In genomic region chr11:67310246-67311050, GRCh38 we compare ENCODE assay signal across 19 cellular contexts. TPM values are rescaled to one million over a fixed set of nuclear protein-coding genes. Genes with fewer than 3 reads are reported as not detected.
A peak's percentile ranks its signal among the peaks of the same experiment; 100 is the strongest.
DNase-seq lines count a peak whose midpoint lies in the region; FAIRE-seq and TF ChIP-seq lines count a peak whose summit lies in the region.
"Had no signal": no experiment of that assay in that cellular context is flagged by ENCODE, and none has a peak within 500 bp of the region (broad histone marks: within the 10 kb centered on the region; RNA-seq: fewer than 3 reads in every experiment).

No MANE protein-coding gene starts in this region.

- H3K9me3 ChIP-seq in BLaER1 (no peaks in the 10 kb centered on the region), endodermal cell (ENCODE audit: control insufficient read depth, low read length) (no peaks in the 10 kb centered on the region), small intestine (ENCODE audit: control insufficient read depth, low read depth) (no peaks in the 10 kb centered on the region)

- DNase-seq in HPDE6-E6E7 (ENCODE audit: extremely low spot score), result peak; percentile 79
- DNase-seq in endodermal cell, result peak; percentile 42
- peak; percentile 74 for DNase-seq in posterior vena cava (ENCODE audit: low spot score)
- DNase-seq in A172 (ENCODE audit: low spot score), result no peak
- DNase-seq in small intestine, result no peak
- DNase-seq in AG08396 (ENCODE audit: low spot score), result no peak
- no peak for DNase-seq in DMS79 treated with DMSO at 0.1 percent for 48 hours (lab: John Stamatoyannopoulos, UW)
- DNase-seq: activated CD8-positive, alpha-beta T cell treated with anti-CD3 and anti-CD28 coated beads for 36 hours; activated T-cell treated with anti-CD3 and anti-CD28 coated beads, Interleukin-2, amount 50 U/mL, for 24 hours; cortex of kidney; NCI-H524 treated with DMSO at 0.1 percent for 48 hours; Right ventricle myocardium superior; stimulated activated CD4-positive, alpha-beta T cell treated with anti-CD3 and anti-CD28 coated beads, Interleukin-4, amount 100 ng/mL, for 4 hours; SW 1271 had no signal

- H3K36me3 ChIP-seq in BLaER1 (peaks cover 62% of the 10 kb centered on the region), endodermal cell (ENCODE audit: control insufficient read depth, insufficient read depth, low read length) (peaks cover 4% of the 10 kb centered on the region), small intestine (ENCODE audit: control insufficient read depth in 2 of 2, insufficient read depth in 2 of 2, low read length in 2 of 2) (peaks cover 5 to 11% of the 10 kb centered on the region in 2 donors)

- 0 out of 2 replicates have a peak overlapping the region, but pooled peaks have one; percentile 22 for H3K27ac ChIP-seq in BLaER1
- H3K27ac ChIP-seq in endodermal cell (ENCODE audit: low read depth, low read length), result no peak overlapping the region
- no peak overlapping the region for H3K27ac ChIP-seq in small intestine (ENCODE audit: low read depth in 1 of 2, low read length in 1 of 2)

- H3K4me1 ChIP-seq in BLaER1, result peaks cover 24% of the 10 kb centered on the region
- no peaks in the 10 kb centered on the region for H3K4me1 ChIP-seq in endodermal cell (ENCODE audit: control insufficient read depth, insufficient read depth, low read length)
- H3K4me1 ChIP-seq in small intestine (ENCODE audit: control insufficient read depth in 2 of 2, insufficient read depth in 1 of 2, low read depth in 1 of 2, low read length in 1 of 2), result peaks cover 0 to 2% of the 10 kb centered on the region in 2 donors

- H3K9me3 Mint-ChIP-seq in endodermal cell, result no peaks in the 10 kb centered on the region
- H3K9me3 Mint-ChIP-seq: activated CD8-positive, alpha-beta T cell treated with anti-CD3 and anti-CD28 coated beads for 36 hours; activated naive CD4-positive, alpha-beta T cell treated with anti-CD3 and anti-CD28 coated beads, Interleukin-2, amount 50 U/mL, for 72 hours; activated T-cell treated with anti-CD3 and anti-CD28 coated beads, Interleukin-2, amount 50 U/mL, for 24 hours; natural killer cell treated with Interleukin-12 subunit alpha and Interleukin-12 subunit beta and Interleukin-15 and Interleukin-18, amount 100 ng/mL, for 72 hours had no signal

- no peak for FAIRE-seq in small intestine (lab: Jason Lieb, UNC)
- FAIRE-seq: frontal cortex had no signal

- intact Hi-C loops in posterior vena cava (cut with DNase I), result no loop called here

- no peak overlapping the region for H3K4me3 Mint-ChIP-seq in endodermal cell
- H3K4me3 Mint-ChIP-seq: activated CD8-positive, alpha-beta T cell treated with anti-CD3 and anti-CD28 coated beads for 36 hours; activated T-cell treated with anti-CD3 and anti-CD28 coated beads, Interleukin-2, amount 50 U/mL, for 24 hours; natural killer cell treated with Interleukin-12 subunit alpha and Interleukin-12 subunit beta and Interleukin-15 and Interleukin-18, amount 100 ng/mL, for 72 hours had no signal

- H3K36me3 Mint-ChIP-seq in endodermal cell (ENCODE audit: low read depth), result peaks cover 10% of the 10 kb centered on the region
- H3K36me3 Mint-ChIP-seq: activated naive CD4-positive, alpha-beta T cell treated with anti-CD3 and anti-CD28 coated beads, Interleukin-2, amount 50 U/mL, for 72 hours; natural killer cell treated with Interleukin-12 subunit alpha and Interleukin-12 subunit beta and Interleukin-15 and Interleukin-18, amount 100 ng/mL, for 72 hours had no signal

- no peak overlapping the region for H3K9ac ChIP-seq in BLaER1
- no peak overlapping the region for H3K9ac ChIP-seq in endodermal cell (ENCODE audit: extremely low read depth, low read length, poor library complexity, severe bottlenecking)

- no peak overlapping the region for H3K4me2 ChIP-seq in BLaER1

- TF ChIP-seq CTCF in endodermal cell (conservative IDR thresholded peaks at IDR 0.05), result no peak

- H3K27me3 Mint-ChIP-seq in endodermal cell (ENCODE audit: insufficient read depth), result no peaks in the 10 kb centered on the region
- H3K27me3 Mint-ChIP-seq: activated CD8-positive, alpha-beta T cell treated with anti-CD3 and anti-CD28 coated beads for 36 hours; activated T-cell treated with anti-CD3 and anti-CD28 coated beads, Interleukin-2, amount 50 U/mL, for 24 hours; natural killer cell treated with Interleukin-12 subunit alpha and Interleukin-12 subunit beta and Interleukin-15 and Interleukin-18, amount 100 ng/mL, for 72 hours; progenitor cell of endocrine pancreas had no signal

- H3K27ac Mint-ChIP-seq in endodermal cell, result no peak overlapping the region
- H3K27ac Mint-ChIP-seq: natural killer cell treated with Interleukin-12 subunit alpha and Interleukin-12 subunit beta and Interleukin-15 and Interleukin-18, amount 100 ng/mL, for 72 hours had no signal

- 94 to 95% methylated on average over 15 to 19 of the region's 19 CpGs for WGBS in endodermal cell (ENCODE audit: insufficient coverage in 1 of 2, insufficient read length in 1 of 2), 2 experiments
- 90 to 96% (median 91%) methylated on average over 18 to 19 of the region's 19 CpGs for WGBS in small intestine, 3 donors

- H3K4me1 Mint-ChIP-seq in endodermal cell, result no peaks in the 10 kb centered on the region

- H3K27me3 ChIP-seq in BLaER1 (no peaks in the 10 kb centered on the region), endodermal cell (ENCODE audit: control insufficient read depth, insufficient read depth, low read length, poor library complexity, severe bottlenecking) (no peaks in the 10 kb centered on the region), small intestine (ENCODE audit: control insufficient read depth in 2 of 2, insufficient read depth in 2 of 2, low read length in 2 of 2) (no peaks in the 10 kb centered on the region)

- no peaks in the 10 kb centered on the region for H4K20me1 ChIP-seq in BLaER1

- H3K4me3 ChIP-seq in BLaER1 (no peak overlapping the region), endodermal cell (ENCODE audit: low read length) (no peak overlapping the region), small intestine (ENCODE audit: low read depth in 1 of 2, low read length in 2 of 2) (no peak overlapping the region)

RNA-seq across cellular contexts. Expression of gene SSH3, which starts 7.1 kb away (rescaled TPM):
- total RNA-seq in endodermal cell (10 to 100 TPM; 39.1 to 44.4 TPM), posterior vena cava (10 to 100 TPM; 23.5 to 26.2 TPM)
- polyA plus RNA-seq in endodermal cell (2013, experiment 1 of 2), result 22.0 TPM
- polyA plus RNA-seq in endodermal cell (2013, experiment 2 of 2), result 16.0 TPM
- 3.2 and 10.0 TPM in 2 replicates for total RNA-seq in A172 (2014; rRNA removed; shearing (Covaris generic))
- polyA plus RNA-seq in small intestine, result 10 to 100 TPM; 27.5 to 55.2 (median 29.7) TPM

RNA-seq across cellular contexts. Expression of gene ANKRD13D, which starts 21.3 kb away (rescaled TPM):
- total RNA-seq in endodermal cell (10 to 100 TPM; 56.6 to 58.6 TPM), posterior vena cava (10 to 100 TPM; 40.7 to 42.8 TPM)
- polyA plus RNA-seq in endodermal cell (2013, experiment 1 of 2), result 30.0 TPM
- polyA plus RNA-seq in endodermal cell (2013, experiment 2 of 2), result 27.5 TPM
- total RNA-seq in A172 (2014; rRNA removed; shearing (Covaris generic)), result 25.4 and 51.8 TPM in 2 replicates
- polyA plus RNA-seq in small intestine, result 10 to 100 TPM in 2 of 3 donors, 1 to 10 TPM in 1; 7.8 to 24.1 (median 16.2) TPM

RNA-seq across cellular contexts. Expression of gene POLD4, which starts 42.9 kb away (rescaled TPM):
- total RNA-seq in endodermal cell, result 10 to 100 TPM; 40.7 to 47.6 TPM
- polyA plus RNA-seq in endodermal cell (2013, experiment 1 of 2), result 24.3 TPM
- 30.1 TPM for polyA plus RNA-seq in endodermal cell (2013, experiment 2 of 2)
- 10 to 100 TPM; 56.1 to 60.9 TPM for total RNA-seq in posterior vena cava
- 75.8 and 96.0 TPM in 2 replicates for total RNA-seq in A172 (2014; rRNA removed; shearing (Covaris generic))
- polyA plus RNA-seq in small intestine, result 100 to 1,000 TPM; 153 to 492 (median 467) TPM

RNA-seq across cellular contexts. Expression of gene GRK2, which starts 44.2 kb away (rescaled TPM):
- total RNA-seq in endodermal cell (10 to 100 TPM; 58.0 to 61.7 TPM), posterior vena cava (10 to 100 TPM; 50.4 to 58.2 TPM)
- polyA plus RNA-seq in endodermal cell (2013, experiment 1 of 2), result 43.5 TPM
- polyA plus RNA-seq in endodermal cell (2013, experiment 2 of 2), result 39.5 TPM
- total RNA-seq in A172 (2014; rRNA removed; shearing (Covaris generic)), result 40.3 and 44.6 TPM in 2 replicates
- polyA plus RNA-seq in small intestine, result 100 to 1,000 TPM in 2 of 3 donors, 10 to 100 TPM in 1; 97.4 to 153 (median 106) TPM

Comparison
In these comparisons a context has a peak if more than half of its experiments do, and no peak if none do; other contexts are left out.
1. DNase-seq: peak in HPDE6-E6E7 (single experiment), endodermal cell (single experiment) and posterior vena cava (single experiment); none in A172 (single experiment), small intestine (single experiment), AG08396 (single experiment) and DMS79 treated with DMSO at 0.1 percent for 48 hours (single experiment).